10 cellular contexts compared by ENCODE assay signal in genomic region chr12:65699251-65699650, GRCh38.
DNase-seq lines count a peak whose midpoint lies in the region; ATAC-seq and TF ChIP-seq lines count a peak whose summit lies in the region.
"Had no signal": no experiment of that assay in that cellular context is flagged by ENCODE, and none has a peak within 500 bp of the region (broad histone marks: within the 10 kb centered on the region; RNA-seq: fewer than 3 reads in every experiment).

No MANE protein-coding gene starts in this region.

- peak overlapping the region; percentile 25; the same call in 1 of the 2 replicates for H3K27ac ChIP-seq in HCT116 (ENCODE audit: low read depth, low read length)
- no peak overlapping the region for H3K27ac ChIP-seq in mesendoderm (ENCODE audit: low read depth, low read length)

- H3K79me2 ChIP-seq in HCT116 (ENCODE audit: insufficient read depth, low read length) (no peaks in the 10 kb centered on the region), mesendoderm (ENCODE audit: control insufficient read depth, insufficient read depth, low read length) (no peaks in the 10 kb centered on the region)

- H2BK120ac ChIP-seq in mesendoderm (ENCODE audit: low read depth, low read length) = no peak overlapping the region

- no peak overlapping the region for H2BK15ac ChIP-seq in mesendoderm (replicated peaks; ENCODE audit: low read depth)

- BruUV-seq in HCT116 (replicated peaks; lab: Mats Ljungman, UMichigan) = no TSS peak

- RAD21 ChIA-PET in HCT116 (lab: Charles Lee; ENCODE audit: low non-redundant PET in 1 of 2, low total read pairs in 2 of 2, uncharacterized antibody in 2 of 2, unreplicated experiment in 2 of 2) = no interaction called here

- in situ Hi-C loops in ACHN (cut with HindIII; ENCODE audit: low pct_ligation_motif_present, low pct_unique_long_range_greater_than_20kb, low sequenced_read_pairs) = no loop called here

- H3K36me3 ChIP-seq in HCT116 (ENCODE audit: control insufficient read depth in 1 of 2, insufficient read depth in 2 of 2, low read length in 2 of 2) (no peaks in the 10 kb centered on the region), mesendoderm (ENCODE audit: control insufficient read depth, insufficient read depth, low read length) (no peaks in the 10 kb centered on the region)

- H3K4me2 ChIP-seq in HCT116 (ENCODE audit: low read length) (peak overlapping the region; percentile 23), mesendoderm (ENCODE audit: low read length) (no peak overlapping the region)

- H3K4me1 ChIP-seq in HCT116 (ENCODE audit: control insufficient read depth in 1 of 2, insufficient read depth in 2 of 2, low read length in 2 of 2) = peaks cover 50 to 56% of the 10 kb centered on the region in 2 experiments
- no peaks in the 10 kb centered on the region for H3K4me1 ChIP-seq in mesendoderm (ENCODE audit: control insufficient read depth, low read depth, low read length)

- H4K8ac ChIP-seq in mesendoderm (ENCODE audit: low read depth, low read length) = no peak overlapping the region

- no peaks in the 10 kb centered on the region for H3K27me3 ChIP-seq in HCT116 (ENCODE audit: insufficient read depth, low read length)
- H3K27me3 ChIP-seq in mesendoderm (ENCODE audit: insufficient read depth, low read length, poor library complexity) = no peaks in the 10 kb centered on the region

- peak; percentile 43 for DNase-seq in ACHN
- no peak for DNase-seq in HCT116 (ENCODE audit: low read depth, low spot score)
- DNase-seq in fibroblast of the aortic adventitia (ENCODE audit: low read depth) = peak; percentile 76
- no peak for DNase-seq in mesendoderm
- DNase-seq in NCI-H526 treated with DMSO at 0.1 percent for 48 hours (lab: John Stamatoyannopoulos, UW) = no peak
- DNase-seq: Karpas-422; stimulated activated naive CD4-positive, alpha-beta T cell treated with Interleukin-2 at 50 U/mL for 16 hours had no signal

- H3K23ac ChIP-seq in mesendoderm (ENCODE audit: low read length) = no peak overlapping the region

- POLR2A ChIA-PET in HCT116 (lab: Charles Lee) = interaction anchor here (0.7 to 1.9 kb wide), 4 partner anchors 42 to 1428 kb away, joined by 3 to 6 read pairs (median 4); no protein-coding TSS in a partner anchor

- no peaks in the 10 kb centered on the region for H3K79me1 ChIP-seq in mesendoderm (ENCODE audit: low read length)

- H3K56ac ChIP-seq in mesendoderm (ENCODE audit: low read length) = no peak overlapping the region

- H3K4me3 ChIP-seq in HCT116 (replicated peaks in 1 of 2; ENCODE audit: low read depth in 1 of 2, low read length in 2 of 2) (no peak overlapping the region), fibroblast of the aortic adventitia (ENCODE audit: low read depth, low read length) (no peak overlapping the region), mesendoderm (ENCODE audit: low read length) (no peak overlapping the region)

- no peak overlapping the region for H3K4ac ChIP-seq in mesendoderm (ENCODE audit: low read depth, low read length)

- H4K5ac ChIP-seq in mesendoderm (ENCODE audit: low read length) = no peak overlapping the region

- H3K9me3 ChIP-seq in HCT116 (ENCODE audit: control insufficient read depth in 1 of 2, insufficient read depth in 1 of 2, low read depth in 1 of 2, low read length in 2 of 2) = no peaks in the 10 kb centered on the region

- TF ChIP-seq CTCF in HCT116 (IDR thresholded peaks at IDR 0.05 in 2 of 3, conservative IDR thresholded peaks at IDR 0.05 in 1 of 3; ENCODE audit: borderline replicate concordance in 1 of 3, insufficient read depth in 1 of 3, low read depth in 2 of 3, low read length in 2 of 3) = peak; percentile 14 to 47 (median 38); a peak in 4 of 6 replicates
- peak; percentile 62 for TF ChIP-seq CTCF in fibroblast of the aortic adventitia (IDR thresholded peaks at IDR 0.05; ENCODE audit: insufficient read depth, low read length)

- CTCF ChIA-PET in HCT116 (lab: Charles Lee) = interaction anchor here (0.8 to 0.9 kb wide), 2 partner anchors 97 to 1428 kb away, joined by 5 to 6 read pairs; no protein-coding TSS in a partner anchor

- H3K18ac ChIP-seq in mesendoderm (ENCODE audit: low read length) = no peak overlapping the region

- H2AK5ac ChIP-seq in mesendoderm (ENCODE audit: low read length) = no peak overlapping the region

- WGBS in mesendoderm (ENCODE audit: extremely low coverage, insufficient coverage, low lambda C conversion rate) = no CpG with 5 or more reads among the region's 2 CpGs

- intact Hi-C loops in HCT116 (cut with micrococcal nuclease) = loop anchor here (10.0 kb wide), 1 partner anchor 164 kb away; no protein-coding TSS in a partner anchor

- TF ChIP-seq RAD21 in HCT116 (IDR thresholded peaks at IDR 0.05; ENCODE audit: low read depth) = peak; percentile 57

- no peaks in the 10 kb centered on the region for H4K20me1 ChIP-seq in HCT116 (ENCODE audit: insufficient read depth)

- H3K9ac ChIP-seq in HCT116 (ENCODE audit: low read length) (no peak overlapping the region), mesendoderm (ENCODE audit: low read length) (no peak overlapping the region)

- H2AFZ ChIP-seq in HCT116 (ENCODE audit: low read depth, low read length, poor library complexity, severe bottlenecking) = peak overlapping the region; percentile 27

- no peak for TF ChIP-seq POLR2A in HCT116 (IDR thresholded peaks at IDR 0.05; ENCODE audit: borderline replicate concordance, extremely low read depth, insufficient read depth, insufficient read length)

- ATAC-seq in HCT116 (peak; percentile 41), SK-N-SH treated with all-trans-retinoic acid at 6 μM for 48 hours (peak; percentile 54), HG02981 (IDR thresholded peaks at IDR 0.05; ENCODE audit: unreplicated experiment) (no peak), HG02970 (IDR thresholded peaks at IDR 0.05; ENCODE audit: low FRiP score, unreplicated experiment) (no peak)

- H2BK5ac ChIP-seq in mesendoderm (ENCODE audit: low read length) = no peak overlapping the region

- no peaks in the 10 kb centered on the region for H3K9me2 ChIP-seq in HCT116 (ENCODE audit: insufficient read depth)

TF ChIP-seq in HCT116, 20 proteins besides CTCF, POLR2A, EP300 and RAD21 (continues in another document):
- TF ChIP-seq YY1 (IDR thresholded peaks at IDR 0.05; ENCODE audit: extremely low read depth, insufficient replicate concordance, low read depth, low read length) (no peak), TCF7L2 (IDR thresholded peaks at IDR 0.05; ENCODE audit: borderline replicate concordance, extremely low read depth, insufficient read depth, insufficient read length) (no peak), POLR2AphosphoS5 (IDR thresholded peaks at IDR 0.05; ENCODE audit: low read depth, low read length) (no peak), JUND (IDR thresholded peaks at IDR 0.05) (no peak), SIN3A (IDR thresholded peaks at IDR 0.05; ENCODE audit: low read depth) (no peak), ELF1 (IDR thresholded peaks at IDR 0.05; ENCODE audit: borderline replicate concordance, low read depth) (0 out of 2 replicates have a peak, but pooled peaks have one; percentile 5), EGR1 (IDR thresholded peaks at IDR 0.05; ENCODE audit: low read depth) (no peak), ZNF274 (IDR thresholded peaks at IDR 0.05; ENCODE audit: low read depth, low read length) (no peak), ZFX (IDR thresholded peaks at IDR 0.05) (no peak), FOSL1 (IDR thresholded peaks at IDR 0.05; ENCODE audit: low read depth) (no peak), SRF (IDR thresholded peaks at IDR 0.05; ENCODE audit: low read depth) (no peak), CEBPB (IDR thresholded peaks at IDR 0.05; ENCODE audit: low read depth) (peak; percentile 80), EZH2phosphoT487 (IDR thresholded peaks at IDR 0.05; ENCODE audit: borderline replicate concordance) (no peak), EZH2 (IDR thresholded peaks at IDR 0.05) (no peak)
- TF ChIP-seq, protein P1, sequence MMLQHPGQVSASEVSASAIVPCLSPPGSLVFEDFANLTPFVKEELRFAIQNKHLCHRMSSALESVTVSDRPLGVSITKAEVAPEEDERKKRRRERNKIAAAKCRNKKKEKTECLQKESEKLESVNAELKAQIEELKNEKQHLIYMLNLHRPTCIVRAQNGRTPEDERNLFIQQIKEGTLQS (IDR thresholded peaks at IDR 0.05) = no peak

TF ChIP-seq in SK-N-SH treated with all-trans-retinoic acid at 6 μM for 48 hours, 23 proteins besides CTCF, POLR2A, EP300 and RAD21 (continues in another document):
- TF ChIP-seq ZNF8 (CRISPR knock-in tag; IDR thresholded peaks at IDR 0.05) = no peak
- no peak for TF ChIP-seq ZNF565 (CRISPR knock-in tag; conservative IDR thresholded peaks at IDR 0.05; ENCODE audit: low read depth)
- TF ChIP-seq SNAI2 (CRISPR knock-in tag; IDR thresholded peaks at IDR 0.05) = no peak
- TF ChIP-seq TCF4 (CRISPR knock-in tag; IDR thresholded peaks at IDR 0.05; ENCODE audit: borderline replicate concordance) = no peak
- no peak for TF ChIP-seq ZNF70 (CRISPR knock-in tag; IDR thresholded peaks at IDR 0.05)
- TF ChIP-seq ISL1 (CRISPR knock-in tag; IDR thresholded peaks at IDR 0.05) = no peak
- TF ChIP-seq, protein P2, sequence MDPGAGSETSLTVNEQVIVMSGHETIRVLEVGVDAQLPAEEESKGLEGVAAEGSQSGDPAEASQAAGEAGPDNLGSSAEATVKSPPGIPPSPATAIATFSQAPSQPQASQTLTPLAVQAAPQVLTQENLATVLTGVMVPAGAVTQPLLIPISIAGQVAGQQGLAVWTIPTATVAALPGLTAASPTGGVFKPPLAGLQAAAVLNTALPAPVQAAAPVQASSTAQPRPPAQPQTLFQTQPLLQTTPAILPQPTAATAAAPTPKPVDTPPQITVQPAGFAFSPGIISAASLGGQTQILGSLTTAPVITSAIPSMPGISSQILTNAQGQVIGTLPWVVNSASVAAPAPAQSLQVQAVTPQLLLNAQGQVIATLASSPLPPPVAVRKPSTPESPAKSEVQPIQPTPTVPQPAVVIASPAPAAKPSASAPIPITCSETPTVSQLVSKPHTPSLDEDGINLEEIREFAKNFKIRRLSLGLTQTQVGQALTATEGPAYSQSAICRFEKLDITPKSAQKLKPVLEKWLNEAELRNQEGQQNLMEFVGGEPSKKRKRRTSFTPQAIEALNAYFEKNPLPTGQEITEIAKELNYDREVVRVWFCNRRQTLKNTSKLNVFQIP (CRISPR knock-in tag; IDR thresholded peaks at IDR 0.05; ENCODE audit: borderline replicate concordance, low read depth) = no peak
- no peak for TF ChIP-seq BACH2 (CRISPR knock-in tag; IDR thresholded peaks at IDR 0.05; ENCODE audit: borderline replicate concordance)
- TF ChIP-seq ZC3H10 (CRISPR knock-in tag; IDR thresholded peaks at IDR 0.05) = no peak

Comparison
In these comparisons a context has a peak if more than half of its experiments do, and no peak if none do; other contexts are left out.
1. DNase-seq: peak in ACHN (single experiment) and fibroblast of the aortic adventitia (single experiment); none in HCT116 (single experiment), mesendoderm (single experiment) and NCI-H526 treated with DMSO at 0.1 percent for 48 hours (single experiment).
2. ATAC-seq: peak in HCT116 (single experiment) and SK-N-SH treated with all-trans-retinoic acid at 6 μM for 48 hours (single experiment); none in HG02981 (single experiment) and HG02970 (single experiment).